35 cellular contexts compared by ENCODE assay signal in genomic region chr3:59620334-59620733, GRCh38.
"Had no signal": no experiment of that assay in that cellular context is flagged by ENCODE, and none has a peak within 500 bp of the region (broad histone marks: within the 10 kb centered on the region; RNA-seq: fewer than 3 reads in every experiment).

No MANE protein-coding gene starts in this region.

- ATAC-seq: activated CD8-positive, alpha-beta T cell treated with anti-CD3 and anti-CD28 coated beads for 36 hours; activated naive CD4-positive, alpha-beta T cell treated with anti-CD3 and anti-CD28 coated beads, Interleukin-2, amount 50 U/mL, for 72 hours; activated T-cell treated with anti-CD3 and anti-CD28 coated beads, Interleukin-2, amount 50 U/mL, for 4 hours; activated T-cell treated with anti-CD3 and anti-CD28 coated beads, Interleukin-2, amount 50 U/mL, for 72 hours; activated T-helper 17 cell treated with anti-CD3 and anti-CD28 coated beads, Interleukin-2, amount 50 U/mL, for 72 hours; body of pancreas; T-helper 17 cell had no signal

- H3K4me1 ChIP-seq: adrenal gland, body of pancreas, breast epithelium had no signal

- H3K9me3 ChIP-seq: adrenal gland, body of pancreas, breast epithelium had no signal

- H3K4me3 ChIP-seq: adrenal gland, body of pancreas, breast epithelium had no signal

- FAIRE-seq: astrocyte, colon, TTC549 had no signal

- H3K36me3 Mint-ChIP-seq: activated CD4-positive, alpha-beta memory T cell treated with anti-CD3 and anti-CD28 coated beads for 36 hours; activated naive CD8-positive, alpha-beta T cell treated with anti-CD3 and anti-CD28 coated beads for 36 hours had no signal

- H3K27me3 Mint-ChIP-seq: activated CD4-positive, alpha-beta memory T cell treated with anti-CD3 and anti-CD28 coated beads for 36 hours; activated CD8-positive, alpha-beta T cell treated with anti-CD3 and anti-CD28 coated beads for 36 hours; activated naive CD8-positive, alpha-beta T cell treated with anti-CD3 and anti-CD28 coated beads for 36 hours; T-helper 17 cell had no signal

- H3K4me1 Mint-ChIP-seq: activated B cell treated with CpG ODN at 0.5 μM for 24 hours; activated CD4-positive, alpha-beta T cell treated with anti-CD3 and anti-CD28 coated beads, Interleukin-2, amount 10 ng/mL, durations not matched to agents 24 days and 14 days; activated naive CD8-positive, alpha-beta T cell treated with anti-CD3 and anti-CD28 coated beads for 36 hours; activated T-helper 17 cell treated with anti-CD3 and anti-CD28 coated beads, Interleukin-2, amount 50 U/mL, for 72 hours; T-helper 17 cell had no signal

- H3K9me3 Mint-ChIP-seq: activated CD8-positive, alpha-beta T cell treated with anti-CD3 and anti-CD28 coated beads for 36 hours had no signal

- H3K27ac Mint-ChIP-seq: activated B cell treated with CpG ODN at 0.5 μM for 24 hours; activated CD4-positive, alpha-beta memory T cell treated with anti-CD3 and anti-CD28 coated beads for 36 hours; activated CD4-positive, alpha-beta T cell treated with anti-CD3 and anti-CD28 coated beads, Interleukin-2, amount 10 ng/mL, durations not matched to agents 24 days and 14 days; activated CD8-positive, alpha-beta T cell treated with anti-CD3 and anti-CD28 coated beads for 36 hours; activated naive CD4-positive, alpha-beta T cell treated with anti-CD3 and anti-CD28 coated beads for 36 hours; activated naive CD4-positive, alpha-beta T cell treated with anti-CD3 and anti-CD28 coated beads, Interleukin-2, amount 50 U/mL, for 72 hours; activated naive CD8-positive, alpha-beta T cell treated with anti-CD3 and anti-CD28 coated beads for 36 hours; activated T-cell treated with anti-CD3 and anti-CD28 coated beads, Interleukin-2, amount 50 U/mL, for 72 hours; activated T-helper 1 cell treated with anti-CD3 and anti-CD28 coated beads, Interleukin-12 subunit alpha, Interleukin-12 subunit beta, Interleukin-2, Interleukin-4 antibody, amounts not matched to agents 30 ng/mL and 10 ng/mL and 1 ng/mL, durations not matched to agents 14 hours and 24 hours and 36 hours; activated T-helper 17 cell treated with anti-CD3 and anti-CD28 coated beads, Interleukin-2, amount 50 U/mL, for 72 hours; T-helper 17 cell had no signal

- H3K4me3 Mint-ChIP-seq: activated B cell treated with CpG ODN at 0.5 μM for 24 hours; activated CD4-positive, alpha-beta memory T cell treated with anti-CD3 and anti-CD28 coated beads for 36 hours; activated CD4-positive, alpha-beta T cell treated with anti-CD3 and anti-CD28 coated beads, Interleukin-2, amount 10 ng/mL, durations not matched to agents 24 days and 14 days; activated CD8-positive, alpha-beta T cell treated with anti-CD3 and anti-CD28 coated beads for 36 hours; activated naive CD4-positive, alpha-beta T cell treated with anti-CD3 and anti-CD28 coated beads for 36 hours; activated naive CD8-positive, alpha-beta T cell treated with anti-CD3 and anti-CD28 coated beads for 36 hours; activated T-cell treated with anti-CD3 and anti-CD28 coated beads, Interleukin-2, amount 50 U/mL, for 4 hours; activated T-cell treated with anti-CD3 and anti-CD28 coated beads, Interleukin-2, amount 50 U/mL, for 72 hours; activated T-helper 1 cell treated with anti-CD3 and anti-CD28 coated beads, Interleukin-12 subunit alpha, Interleukin-12 subunit beta, Interleukin-2, Interleukin-4 antibody, amounts not matched to agents 30 ng/mL and 10 ng/mL and 1 ng/mL, durations not matched to agents 14 hours and 24 hours and 36 hours; activated T-helper 17 cell treated with anti-CD3 and anti-CD28 coated beads, Interleukin-2, amount 50 U/mL, for 72 hours; T-helper 17 cell had no signal

- H3K27ac ChIP-seq: adrenal gland, body of pancreas, brain microvascular endothelial cell, breast epithelium, VCaP had no signal

- DNase-seq: activated B cell treated with CpG ODN at 0.5 μM for 24 hours; activated CD4-positive, alpha-beta memory T cell treated with anti-CD3 and anti-CD28 coated beads for 36 hours; activated CD4-positive, alpha-beta T cell treated with anti-CD3 and anti-CD28 coated beads for 4 hours; activated CD4-positive, alpha-beta T cell treated with anti-CD3 and anti-CD28 coated beads, Interleukin-2, amount 10 ng/mL, durations not matched to agents 24 days and 14 days; activated CD4-positive, alpha-beta T cell treated with anti-CD3 and anti-CD28 coated beads, Interleukin-2, amount 50 U/mL, for 1 hour; activated CD4-positive, alpha-beta T cell treated with anti-CD3 and anti-CD28 coated beads, Interleukin-2, amount 50 U/mL, for 4 hours; activated CD4-positive, CD25-positive, alpha-beta regulatory T cell treated with anti-CD3 and anti-CD28 coated beads, Interleukin-2, amount 50 U/mL, for 72 hours; activated CD8-positive, alpha-beta memory T cell treated with anti-CD3 and anti-CD28 coated beads, Interleukin-2, amount 50 U/mL, for 4 hours; activated CD8-positive, alpha-beta T cell treated with anti-CD3 and anti-CD28 coated beads for 36 hours; activated effector memory CD4-positive, alpha-beta T cell treated with anti-CD3 and anti-CD28 coated beads, Interleukin-2, amount 50 U/mL, for 16 hours; activated gamma-delta T cell treated with Interleukin-2 at 50 U/mL for 16 hours; activated naive CD4-positive, alpha-beta T cell; activated naive CD4-positive, alpha-beta T cell treated with anti-CD3 and anti-CD28 coated beads for 36 hours; activated naive CD4-positive, alpha-beta T cell treated with anti-CD3 and anti-CD28 coated beads, Interleukin-2, amount 50 U/mL, for 16 hours; activated naive CD8-positive, alpha-beta T cell treated with anti-CD3 and anti-CD28 coated beads for 36 hours; activated T-cell treated with anti-CD3 and anti-CD28 coated beads for 4 hours; activated T-cell treated with anti-CD3 and anti-CD28 coated beads, Interleukin-2, amount 50 U/mL, for 1 hour; activated T-cell treated with anti-CD3 and anti-CD28 coated beads, Interleukin-2, amount 50 U/mL, for 4 hours; activated T-cell treated with anti-CD3 and anti-CD28 coated beads, Interleukin-2, amount 50 U/mL, for 72 hours; adrenal gland; amniotic stem cell; aorta; body of pancreas; brain microvascular endothelial cell; central memory CD4-positive, alpha-beta T cell; T-helper 17 cell; T-helper 9 cell had no signal

- H3K36me3 ChIP-seq: adrenal gland, brain microvascular endothelial cell, breast epithelium had no signal

- H3K27me3 ChIP-seq: adrenal gland, body of pancreas, brain microvascular endothelial cell, breast epithelium had no signal
